ENCODE assay signal across 13 cellular contexts in the genomic region with DNA sequence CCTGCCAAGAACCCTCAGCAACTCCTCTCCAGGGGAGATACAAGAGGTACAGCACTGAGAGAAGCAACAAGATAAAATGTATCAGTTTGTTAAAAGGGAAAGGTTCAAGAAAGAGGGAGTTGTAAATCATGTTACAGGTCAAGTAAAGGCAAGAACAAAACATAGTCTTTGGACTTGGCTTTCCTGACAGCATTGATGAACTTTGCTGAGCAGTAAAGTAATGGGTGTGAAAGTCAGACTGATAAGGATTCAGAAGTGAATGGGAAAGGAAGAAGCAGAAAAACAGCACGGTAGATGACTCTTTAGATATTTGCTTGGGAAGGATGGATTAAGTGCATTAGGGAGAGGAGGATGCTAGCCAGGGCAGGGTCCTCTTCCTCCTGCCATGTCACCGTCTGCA. TPM values are rescaled to one million over a fixed set of nuclear protein-coding genes. Genes with fewer than 3 reads are reported as not detected.
DNase-seq lines count a peak whose midpoint lies in the region; ATAC-seq and TF ChIP-seq lines count a peak whose summit lies in the region.
"Had no signal": no experiment of that assay in that cellular context is flagged by ENCODE, and none has a peak within 500 bp of the region (broad histone marks: within the 10 kb centered on the region; RNA-seq: fewer than 3 reads in every experiment).

No MANE protein-coding gene starts in this region.

- POLR2A ChIA-PET in naive thymus-derived CD8-positive, alpha-beta T cell (lab: Charles Lee) = interaction anchor here (0.9 to 2.2 kb wide), 3 partner anchors 16 to 26 kb away, joined by 3 to 11 read pairs (median 7); partner anchors contain the start of gene MBNL1

- H3K27ac Mint-ChIP-seq in CD14-positive monocyte (peak overlapping the region; percentile 51 to 95 (median 81)), HFFc6 (peak overlapping the region; percentile 58; the same call in 1 of the 2 replicates)
- H3K27ac Mint-ChIP-seq in activated naive CD8-positive, alpha-beta T cell treated with anti-CD3 and anti-CD28 coated beads for 36 hours = peak overlapping the region; percentile 70
- H3K27ac Mint-ChIP-seq in naive thymus-derived CD8-positive, alpha-beta T cell = peak overlapping the region; percentile 41 to 91 (median 82)

- intact Hi-C loops in CD14-positive monocyte (cut with micrococcal nuclease) = loop anchor here in 1 of 2 donors (10.0 kb wide), 1 partner anchor 51 kb away; no protein-coding TSS in a partner anchor

- no peak overlapping the region for H3K4me3 Mint-ChIP-seq in CD14-positive monocyte
- no peak overlapping the region; the same call in 1 of the 2 replicates for H3K4me3 Mint-ChIP-seq in HFFc6
- no peak overlapping the region for H3K4me3 Mint-ChIP-seq in activated naive CD8-positive, alpha-beta T cell treated with anti-CD3 and anti-CD28 coated beads for 36 hours
- H3K4me3 Mint-ChIP-seq in naive thymus-derived CD8-positive, alpha-beta T cell = peak overlapping the region; percentile 31 to 70 (median 59)

- H3K9me3 Mint-ChIP-seq in CD14-positive monocyte = no peaks in the 10 kb centered on the region
- H3K9me3 Mint-ChIP-seq in HFFc6 = no peaks in the 10 kb centered on the region
- no peaks in the 10 kb centered on the region for H3K9me3 Mint-ChIP-seq in activated naive CD8-positive, alpha-beta T cell treated with anti-CD3 and anti-CD28 coated beads for 36 hours
- H3K9me3 Mint-ChIP-seq in naive thymus-derived CD8-positive, alpha-beta T cell = no peaks in the 10 kb centered on the region

- H3K36me3 Mint-ChIP-seq in CD14-positive monocyte (peaks cover 17 to 21% of the 10 kb centered on the region in 2 donors), HFFc6 (ENCODE audit: low read depth) (peaks cover 52% of the 10 kb centered on the region)
- peaks cover 45% of the 10 kb centered on the region for H3K36me3 Mint-ChIP-seq in activated naive CD8-positive, alpha-beta T cell treated with anti-CD3 and anti-CD28 coated beads for 36 hours
- H3K36me3 Mint-ChIP-seq in naive thymus-derived CD8-positive, alpha-beta T cell = peaks cover 7 to 50% (median 12%) of the 10 kb centered on the region in 3 donors

- no peak for ATAC-seq in naive thymus-derived CD8-positive, alpha-beta T cell
- ATAC-seq in HG03108 (IDR thresholded peaks at IDR 0.05; ENCODE audit: unreplicated experiment) (no peak), HG03442 (IDR thresholded peaks at IDR 0.05; ENCODE audit: unreplicated experiment) (no peak)

- TF ChIP-seq CTCF in CD14-positive monocyte (IDR thresholded peaks at IDR 0.05) = no peak
- no peak for TF ChIP-seq CTCF in HFFc6 (IDR thresholded peaks at IDR 0.05)
- no peak for TF ChIP-seq CTCF in GM10266 (IDR thresholded peaks at IDR 0.05; ENCODE audit: control insufficient read depth, insufficient read depth, low read depth, missing control alignments)

- no peaks in the 10 kb centered on the region for H3K27me3 Mint-ChIP-seq in CD14-positive monocyte (ENCODE audit: low read depth in 3 of 3)
- peaks cover 3% of the 10 kb centered on the region for H3K27me3 Mint-ChIP-seq in HFFc6 (ENCODE audit: insufficient read depth)
- H3K27me3 Mint-ChIP-seq in activated naive CD8-positive, alpha-beta T cell treated with anti-CD3 and anti-CD28 coated beads for 36 hours = no peaks in the 10 kb centered on the region
- H3K27me3 Mint-ChIP-seq in naive thymus-derived CD8-positive, alpha-beta T cell = no peaks in the 10 kb centered on the region

- no peak for DNase-seq in CD14-positive monocyte (ENCODE audit: low spot score)
- no peak for DNase-seq in HFFc6
- DNase-seq in activated naive CD8-positive, alpha-beta T cell treated with anti-CD3 and anti-CD28 coated beads for 36 hours = no peak
- no peak for DNase-seq in naive thymus-derived CD8-positive, alpha-beta T cell
- DNase-seq in T1000 (lab: John Stamatoyannopoulos, UW) = no peak
- no peak for DNase-seq in GM10266 (ENCODE audit: extremely low spot score)
- DNase-seq: dermis blood vessel endothelial cell; EL; MM.1S; stimulated activated CD4-positive, alpha-beta T cell treated with anti-CD3 and anti-CD28 coated beads, Interleukin-1b, Interleukin-23, amount 100 ng/mL, for 48 hours; stimulated activated naive CD4-positive, alpha-beta T cell had no signal

- H3K4me1 Mint-ChIP-seq in CD14-positive monocyte (peaks cover 72% of the 10 kb centered on the region), HFFc6 (ENCODE audit: low read depth) (peaks cover 78% of the 10 kb centered on the region)
- H3K4me1 Mint-ChIP-seq in activated naive CD8-positive, alpha-beta T cell treated with anti-CD3 and anti-CD28 coated beads for 36 hours = peaks cover 72% of the 10 kb centered on the region
- H3K4me1 Mint-ChIP-seq in naive thymus-derived CD8-positive, alpha-beta T cell = peaks cover 48 to 96% (median 79%) of the 10 kb centered on the region in 4 donors

RNA-seq across cellular contexts. Expression of gene MBNL1, which starts 27.1 kb away (rescaled TPM):
- polyA plus RNA-seq in CD14-positive monocyte = 100 to 1,000 TPM; 191 to 204 TPM
- total RNA-seq in HFFc6 (2021; fragmentation: NEBNext Ultra II Directional; extraction: Animal tissue kit (Norgen Biotek cat#: 25700)) = 100 to 1,000 TPM; 200 to 291 (median 244) TPM
- 100 to 1,000 TPM; 385 to 392 TPM for total RNA-seq in activated naive CD8-positive, alpha-beta T cell treated with anti-CD3 and anti-CD28 coated beads for 36 hours
- total RNA-seq in naive thymus-derived CD8-positive, alpha-beta T cell = 100 to 1,000 TPM; 419 to 423 TPM
- polyA plus RNA-seq in naive thymus-derived CD8-positive, alpha-beta T cell = 100 to 1,000 TPM; 298 to 370 (median 331) TPM

Comparison
In these comparisons a context has a peak if more than half of its experiments do, and no peak if none do; other contexts are left out.
1. H3K4me3 Mint-ChIP-seq: peak in naive thymus-derived CD8-positive, alpha-beta T cell (10 of 10); none in CD14-positive monocyte (0 of 2), HFFc6 (single experiment) and activated naive CD8-positive, alpha-beta T cell treated with anti-CD3 and anti-CD28 coated beads for 36 hours (single experiment).
2. Peak in every context shown above with its lines, with median percentiles within 50 percentile points of each other: H3K27ac Mint-ChIP-seq.